ENCODE assay signal across 10 cellular contexts in the genomic region with DNA sequence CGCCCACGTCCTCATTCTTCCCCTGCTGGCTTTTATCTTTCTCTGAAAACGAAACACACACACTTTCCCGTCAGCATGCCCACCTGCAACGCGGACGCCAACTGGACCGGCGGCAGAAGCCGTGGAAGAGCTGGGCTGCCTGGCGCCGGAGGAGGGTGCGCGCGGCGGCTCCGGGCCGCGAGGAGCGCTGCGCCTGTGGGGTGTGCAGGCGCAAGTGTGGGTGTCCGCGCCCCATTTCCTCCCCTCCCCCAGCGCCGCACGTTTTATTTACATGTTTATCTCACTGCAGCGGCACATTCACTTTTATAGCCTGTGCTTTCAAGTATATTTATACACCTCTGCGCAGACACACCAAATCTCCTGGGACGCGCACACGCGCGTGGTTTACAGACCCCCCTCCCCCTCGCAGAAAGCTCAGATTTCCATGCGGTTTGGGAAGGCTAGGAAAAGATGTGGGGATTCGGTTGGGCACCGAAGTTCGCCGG. TPM values are rescaled to one million over a fixed set of nuclear protein-coding genes. Genes with fewer than 3 reads are reported as not detected.
DNase-seq lines count a peak whose midpoint lies in the region; ATAC-seq and TF ChIP-seq lines count a peak whose summit lies in the region.
"Had no signal": no experiment of that assay in that cellular context is flagged by ENCODE, and none has a peak within 500 bp of the region (broad histone marks: within the 10 kb centered on the region; RNA-seq: fewer than 3 reads in every experiment).

No MANE protein-coding gene starts in this region.

- H3K4me3 ChIP-seq in AG09309 (ENCODE audit: control insufficient read depth, low read depth, low read length) (peak overlapping the region; percentile 66), breast epithelium (peak overlapping the region; percentile 49 to 72 (median 70)), mucosa of rectum (ENCODE audit: low read length in 2 of 2) (peak overlapping the region; percentile 57 to 61)

- H3K27me3 ChIP-seq in breast epithelium = peaks cover 3 to 99% of the 10 kb centered on the region in 2 donors
- H3K27me3 ChIP-seq in mucosa of rectum (ENCODE audit: control insufficient read depth in 2 of 2, insufficient read depth in 2 of 2, low read length in 2 of 2) = peaks cover 91 to 92% of the 10 kb centered on the region in 2 donors

- H3K9ac ChIP-seq in mucosa of rectum (ENCODE audit: low read depth in 1 of 2, low read length in 2 of 2) = peak overlapping the region in 1 of 2 donors; percentile 22

- DNase-seq in AG09309 (ENCODE audit: low read depth) (no peak), breast epithelium (ENCODE audit: low spot score in 2 of 2) (no peak), left lobe of liver (ENCODE audit: low spot score) (no peak), SIG-M5 (lab: John Stamatoyannopoulos, UW) (no peak), globus pallidus (ENCODE audit: low spot score) (no peak), Ammon's horn (ENCODE audit: low spot score) (no peak)

- H3K36me3 ChIP-seq in breast epithelium (no peaks in the 10 kb centered on the region), mucosa of rectum (ENCODE audit: control insufficient read depth in 2 of 2, insufficient read depth in 2 of 2, low read length in 2 of 2) (no peaks in the 10 kb centered on the region)

- H3K4me1 ChIP-seq in breast epithelium = no peaks in the 10 kb centered on the region
- peaks cover 20 to 37% of the 10 kb centered on the region in 2 donors for H3K4me1 ChIP-seq in mucosa of rectum (ENCODE audit: control insufficient read depth in 2 of 2, insufficient read depth in 2 of 2, low read length in 2 of 2)

- intact Hi-C loops in breast epithelium (cut with DNase I; ENCODE audit: low total_unique reads) = no loop called here

- TF ChIP-seq CTCF in AG09309 (IDR thresholded peaks at IDR 0.05; ENCODE audit: control insufficient read depth, insufficient read depth, low read depth, low read length, missing control alignments) = no peak
- TF ChIP-seq CTCF in breast epithelium (IDR thresholded peaks at IDR 0.05) = no peak

- TF ChIP-seq POLR2A in breast epithelium (IDR thresholded peaks at IDR 0.05) = no peak

- H3K9me3 ChIP-seq in breast epithelium (no peaks in the 10 kb centered on the region), mucosa of rectum (ENCODE audit: control insufficient read depth in 2 of 2, low read length in 2 of 2) (peaks cover 0 to 2% of the 10 kb centered on the region in 2 donors)

- H3K27ac ChIP-seq in breast epithelium (no peak overlapping the region), mucosa of rectum (ENCODE audit: low read depth in 2 of 2, low read length in 2 of 2) (no peak overlapping the region)

- ATAC-seq in GM19438 (IDR thresholded peaks at IDR 0.05; ENCODE audit: low read depth, unreplicated experiment) (peak; percentile 17), left lobe of liver (no peak)

RNA-seq across cellular contexts. Expression of a gene that starts 1.5 kb away (rescaled TPM):
- total RNA-seq in breast epithelium = 1 to 10 TPM in 1 of 3 donors, under 1 TPM in 1, not detected in 1; 0.33 to 2.6 TPM
- not detected for total RNA-seq in left lobe of liver
- total RNA-seq: activated T-helper 2 cell treated with anti-CD3 and anti-CD28 coated beads, Interferon-gamma antibody, Interleukin-2, Interleukin-4, amounts not matched to agents 10 μg/mL and 5 μg/mL and 100 μg/mL, durations not matched to agents 14 hours and 24 hours and 36 hours; frontal cortex had no signal
